In genomic region chr5:122967085-122967484, GRCh38 we compare ENCODE assay signal across 25 cellular contexts.
DNase-seq lines count a peak whose midpoint lies in the region; ATAC-seq, FAIRE-seq and TF ChIP-seq lines count a peak whose summit lies in the region.
"Had no signal": no experiment of that assay in that cellular context is flagged by ENCODE, and none has a peak within 500 bp of the region (broad histone marks: within the 10 kb centered on the region; RNA-seq: fewer than 3 reads in every experiment).

No MANE protein-coding gene starts in this region.

- H2AFZ ChIP-seq in KMS-11 (ENCODE audit: low read depth) = peak overlapping the region; percentile 27; the same call in 1 of the 2 replicates

- peak; percentile 12 for FAIRE-seq in GM18507 (lab: Jason Lieb, UNC)
- FAIRE-seq: A549, kidney had no signal

- H3K9ac ChIP-seq in KMS-11 = peak overlapping the region; percentile 24; the same call in 1 of the 2 replicates

- H3K79me2 ChIP-seq in KMS-11 (ENCODE audit: insufficient read depth, low read depth) = no peaks in the 10 kb centered on the region

- H4K20me1 ChIP-seq in KMS-11 (ENCODE audit: insufficient read depth) = no peaks in the 10 kb centered on the region

- peaks cover 44% of the 10 kb centered on the region for H3K4me1 ChIP-seq in KMS-11 (ENCODE audit: low read depth, poor library complexity, severe bottlenecking)
- H3K4me1 ChIP-seq: A549, breast epithelium, tibial nerve had no signal

- no peaks in the 10 kb centered on the region for H3K27me3 ChIP-seq in KMS-11 (ENCODE audit: insufficient read depth, low read depth)
- H3K27me3 ChIP-seq: breast epithelium, heart left ventricle, neutrophil, tibial nerve had no signal

- no peak for TF ChIP-seq CTCF in KMS-11 (conservative IDR thresholded peaks at IDR 0.05; ENCODE audit: low read depth, low read length)

- peak overlapping the region; percentile 70 for H3K4me2 ChIP-seq in KMS-11
- H3K4me2 ChIP-seq: A549 had no signal

- H3K27ac ChIP-seq in KMS-11 = peak overlapping the region; percentile 71
- H3K27ac ChIP-seq: A549, breast epithelium, neutrophil, tibial nerve had no signal

- no peak for DNase-seq in GM18507 (ENCODE audit: extremely low spot score, insufficient read length, low read depth)
- DNase-seq in activated CD4-positive, alpha-beta T cell treated with anti-CD3 and anti-CD28 coated beads, Interleukin-2, amount 50 U/mL, for 48 hours = no peak
- DNase-seq in DMS53 (lab: John Stamatoyannopoulos, UW) = no peak
- no peak for DNase-seq in NCI-H2081 (lab: John Stamatoyannopoulos, UW)
- DNase-seq: activated CD4-positive, alpha-beta T cell treated with anti-CD3 and anti-CD28 coated beads, Interleukin-2, amount 10 ng/mL, durations not matched to agents 24 days and 14 days; activated naive CD8-positive, alpha-beta T cell treated with anti-CD3 and anti-CD28 coated beads, Interleukin-2, amount 10 ng/mL, durations not matched to agents 7 days and 5 days; activated T-cell treated with anti-CD3 and anti-CD28 coated beads, Interleukin-2, amount 50 U/mL, for 1 hour; CD4-positive, CD25-positive, alpha-beta regulatory T cell; DND-41; H9; heart left ventricle; kidney; midbrain; NCI-H1694 treated with DMSO at 0.1 percent for 48 hours; NCI-H526; PC-3; stimulated activated CD4-positive, alpha-beta T cell treated with anti-CD3 and anti-CD28 coated beads, Interleukin-4, amount 100 ng/mL, for 24 hours had no signal

- no peak overlapping the region for H3K4me3 ChIP-seq in KMS-11 (IDR thresholded peaks at IDR 0.05; ENCODE audit: insufficient read depth, low read depth, low read length)
- H3K4me3 ChIP-seq: A549, breast epithelium, heart left ventricle, tibial nerve had no signal

- ATAC-seq in GM19452 (IDR thresholded peaks at IDR 0.05; ENCODE audit: unreplicated experiment) = peak; percentile 5
- peak; percentile 65 for ATAC-seq in HG02852 (IDR thresholded peaks at IDR 0.05; ENCODE audit: unreplicated experiment)
- ATAC-seq in GM18867 (IDR thresholded peaks at IDR 0.05; ENCODE audit: unreplicated experiment) = no peak
- ATAC-seq: A549, heart left ventricle, PC-3 had no signal

- no peaks in the 10 kb centered on the region for H3K36me3 ChIP-seq in KMS-11 (ENCODE audit: insufficient read depth)
- H3K36me3 ChIP-seq: breast epithelium, heart left ventricle, neutrophil, tibial nerve had no signal
